In genomic region chr9:98189412-98189811, GRCh38 we compare ENCODE assay signal across 17 cellular contexts.
"Had no signal": no experiment of that assay in that cellular context is flagged by ENCODE, and none has a peak within 500 bp of the region (broad histone marks: within the 10 kb centered on the region; RNA-seq: fewer than 3 reads in every experiment).

No MANE protein-coding gene starts in this region.

- H3K4me3 Mint-ChIP-seq: activated naive CD4-positive, alpha-beta T cell treated with anti-CD3 and anti-CD28 coated beads for 36 hours; stimulated activated naive B cell treated with anti-CD40 and anti-IgM and Interleukin-4, amounts not matched to agents 10 μg/mL and 1 μg/mL and 100 μg/mL, for 72 hours had no signal

- H3K27ac ChIP-seq: cardiac muscle cell, esophagus muscularis mucosa, tibial nerve had no signal

- H3K36me3 Mint-ChIP-seq: naive B cell; stimulated activated naive B cell treated with anti-CD40 and anti-IgM and Interleukin-4, amounts not matched to agents 10 μg/mL and 1 μg/mL and 100 μg/mL, for 72 hours had no signal

- ATAC-seq: left lobe of liver; stimulated activated naive B cell treated with anti-CD40 and anti-IgM and Interleukin-4, amounts not matched to agents 10 μg/mL and 1 μg/mL and 100 μg/mL, for 72 hours had no signal

- DNase-seq: activated CD4-positive, alpha-beta T cell treated with anti-CD3 and anti-CD28 coated beads, Interleukin-2, amount 50 U/mL, for 48 hours; activated naive CD4-positive, alpha-beta T cell treated with anti-CD3 and anti-CD28 coated beads for 36 hours; hippocampal formation; naive B cell; nucleus accumbens; retina; stimulated activated CD4-positive, alpha-beta T cell treated with anti-CD3 and anti-CD28 coated beads, Interleukin-2, amount 100 ng/mL, for 48 hours; stimulated activated naive B cell treated with anti-CD40 and anti-IgM and Interleukin-4, amounts not matched to agents 10 μg/mL and 1 μg/mL and 100 μg/mL, for 72 hours; substantia nigra; T-helper 1 cell had no signal

- FAIRE-seq: colon, keratinocyte had no signal

- H3K4me3 ChIP-seq: cardiac muscle cell, esophagus muscularis mucosa, tibial nerve had no signal

- H3K27ac Mint-ChIP-seq: activated naive CD4-positive, alpha-beta T cell treated with anti-CD3 and anti-CD28 coated beads for 36 hours; activated T-helper 2 cell treated with anti-CD3 and anti-CD28 coated beads, Interferon-gamma antibody, Interleukin-2, Interleukin-4, amounts not matched to agents 10 μg/mL and 5 μg/mL and 100 μg/mL, durations not matched to agents 14 hours and 24 hours and 36 hours; naive B cell; stimulated activated naive B cell treated with anti-CD40 and anti-IgM and Interleukin-4, amounts not matched to agents 10 μg/mL and 1 μg/mL and 100 μg/mL, for 72 hours had no signal

- H3K36me3 ChIP-seq: cardiac muscle cell, esophagus muscularis mucosa, tibial nerve had no signal

- H3K27me3 ChIP-seq: tibial nerve had no signal

- H3K9me3 ChIP-seq: esophagus muscularis mucosa, tibial nerve had no signal

- H3K9me3 Mint-ChIP-seq: activated naive CD4-positive, alpha-beta T cell treated with anti-CD3 and anti-CD28 coated beads for 36 hours; activated T-helper 2 cell treated with anti-CD3 and anti-CD28 coated beads, Interferon-gamma antibody, Interleukin-2, Interleukin-4, amounts not matched to agents 10 μg/mL and 5 μg/mL and 100 μg/mL, durations not matched to agents 14 hours and 24 hours and 36 hours; naive B cell; stimulated activated naive B cell treated with anti-CD40 and anti-IgM and Interleukin-4, amounts not matched to agents 10 μg/mL and 1 μg/mL and 100 μg/mL, for 72 hours had no signal
